ENCODE assay signal across 13 cellular contexts in the genomic region with DNA sequence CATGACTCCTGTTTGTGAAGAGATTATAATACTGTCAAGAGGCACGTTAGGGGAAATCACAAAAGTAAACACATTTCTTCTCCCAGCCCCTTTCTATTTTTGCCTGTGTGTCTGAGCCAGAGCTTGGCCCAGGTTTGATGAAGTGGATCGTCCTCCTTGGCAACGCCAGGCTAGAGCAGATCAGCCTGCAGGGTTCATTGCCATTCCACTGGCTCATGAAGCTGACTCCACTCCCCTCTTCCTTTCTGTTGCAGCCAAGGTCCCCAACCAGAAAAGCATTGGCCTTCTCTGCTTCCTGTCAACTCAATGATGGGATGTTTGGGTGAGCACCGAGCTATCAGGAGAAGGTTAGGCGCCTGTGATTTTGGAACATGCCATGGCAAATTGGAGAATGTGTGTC. TPM values are rescaled to one million over a fixed set of nuclear protein-coding genes. Genes with fewer than 3 reads are reported as not detected.
DNase-seq lines count a peak whose midpoint lies in the region; ATAC-seq and TF ChIP-seq lines count a peak whose summit lies in the region.
"Had no signal": no experiment of that assay in that cellular context is flagged by ENCODE, and none has a peak within 500 bp of the region (broad histone marks: within the 10 kb centered on the region; RNA-seq: fewer than 3 reads in every experiment).

No MANE protein-coding gene starts in this region.

- TF ChIP-seq CTCF in SK-N-SH (IDR thresholded peaks at IDR 0.05) (no peak), brain (conservative IDR thresholded peaks at IDR 0.05) (no peak), stomach (IDR thresholded peaks at IDR 0.05) (no peak)

- TF ChIP-seq RAD21 in SK-N-SH (IDR thresholded peaks at IDR 0.05; ENCODE audit: low read length) = no peak

- peaks cover 37% of the 10 kb centered on the region; the same call in 1 of the 2 replicates for H3K79me2 ChIP-seq in SK-N-SH (ENCODE audit: insufficient read depth)

- H3K36me3 Mint-ChIP-seq in brain = no peaks in the 10 kb centered on the region

- no peaks in the 10 kb centered on the region for H3K9me3 Mint-ChIP-seq in brain

- DNase-seq in SK-N-SH = no peak
- peak; percentile 51 for DNase-seq in left lobe of liver (ENCODE audit: low spot score)
- DNase-seq in stomach = no peak
- no peak for DNase-seq in UCSD-AML1 (lab: John Stamatoyannopoulos, UW; ENCODE audit: unreplicated experiment)
- no peak for DNase-seq in glomerular visceral epithelial cell (ENCODE audit: extremely low spot score)
- no peak for DNase-seq in activated effector memory CD4-positive, alpha-beta T cell treated with Interleukin-2 at 50 U/mL for 16 hours
- DNase-seq: activated CD4-positive, alpha-beta T cell treated with anti-CD3 and anti-CD28 coated beads, Interleukin-2, amount 50 U/mL, for 4 hours; head of caudate nucleus; NCI-H2081; ovary had no signal

- peak overlapping the region; percentile 94 for H3K4me2 ChIP-seq in SK-N-SH
- H3K4me2 ChIP-seq: A549 had no signal

- H3K27me3 ChIP-seq in SK-N-SH (ENCODE audit: insufficient read depth) (no peaks in the 10 kb centered on the region), stomach (no peaks in the 10 kb centered on the region)
- H3K27me3 ChIP-seq: ovary had no signal

- H3K4me3 Mint-ChIP-seq in brain = peak overlapping the region in 4 of 5 experiments; percentile 41 to 92 (median 72)

- peaks cover 6% of the 10 kb centered on the region for H3F3A ChIP-seq in SK-N-SH (replicated peaks; ENCODE audit: insufficient read depth)

- H3K9ac ChIP-seq in SK-N-SH = peak overlapping the region; percentile 46; the same call in 1 of the 2 replicates

- whole genome bisulfite sequencing in SK-N-SH (ENCODE audit: low lambda C conversion rate) = 88% methylated on average over 5 of the region's 5 CpGs
- WGBS in stomach, 5 donors = 63 to 73% (median 68%) methylated on average over 5 of the region's 5 CpGs

- H3K27ac Mint-ChIP-seq in brain = no peak overlapping the region

- no peaks in the 10 kb centered on the region for H3K9me3 ChIP-seq in SK-N-SH
- H3K9me3 ChIP-seq in stomach = no peaks in the 10 kb centered on the region
- H3K9me3 ChIP-seq: A549, ovary had no signal

- peaks cover 0 to 11% of the 10 kb centered on the region in 2 experiments; a peak in 1 of 4 replicates for H3K4me1 ChIP-seq in SK-N-SH (ENCODE audit: control insufficient read depth in 1 of 2, insufficient read depth in 2 of 2, low read depth in 1 of 2, low read length in 1 of 2)
- peaks cover 5 to 85% (median 24%) of the 10 kb centered on the region in 4 donors for H3K4me1 ChIP-seq in stomach

- ATAC-seq in SK-N-SH treated with all-trans-retinoic acid at 6 μM for 48 hours = no peak
- peak; percentile 5 for ATAC-seq in left lobe of liver
- ATAC-seq: A549 had no signal

- H3K36me3 ChIP-seq in SK-N-SH (replicated peaks in 1 of 2; ENCODE audit: control insufficient read depth in 1 of 2, insufficient read depth in 2 of 2, low read length in 1 of 2) (peaks cover 0 to 3% of the 10 kb centered on the region in 2 experiments), stomach (no peaks in the 10 kb centered on the region)
- H3K36me3 ChIP-seq: ovary had no signal

- TF ChIP-seq EP300 in SK-N-SH (IDR thresholded peaks at IDR 0.05; ENCODE audit: borderline replicate concordance in 1 of 2, low read depth in 1 of 2, low read length in 1 of 2) (no peak), stomach (IDR thresholded peaks at IDR 0.05) (no peak)

- POLR2A ChIA-PET in SK-N-SH (lab: Yijun Ruan, JAX) = interaction anchor here (0.9 kb wide), 1 partner anchor 25 kb away, joined by 4 read pairs; no protein-coding TSS in a partner anchor

- no peaks in the 10 kb centered on the region; the same call in 1 of the 2 replicates for H4K20me1 ChIP-seq in SK-N-SH (ENCODE audit: insufficient read depth)

- H3K4me1 Mint-ChIP-seq in brain = peaks cover 46% of the 10 kb centered on the region

- no peaks in the 10 kb centered on the region for H3K9me2 ChIP-seq in SK-N-SH

- CTCF ChIA-PET in SK-N-SH (lab: Yijun Ruan, JAX) = interaction anchor here (1.4 kb wide), 1 partner anchor 9 kb away, joined by 4 read pairs; no protein-coding TSS in a partner anchor

- intact Hi-C loops in stomach (cut with DNase I; ENCODE audit: low total_unique reads) = no loop called here

- peaks cover 47% of the 10 kb centered on the region for H3K27me3 Mint-ChIP-seq in brain

- H2AFZ ChIP-seq in SK-N-SH (ENCODE audit: low read depth) = no peak overlapping the region

- TF ChIP-seq POLR2A in stomach (IDR thresholded peaks at IDR 0.05) = no peak

- H3K27ac ChIP-seq in SK-N-SH (ENCODE audit: low read depth in 2 of 2, low read length in 1 of 2) (no peak overlapping the region), stomach (peak overlapping the region in 2 of 5 donors; percentile 73 to 90)
- H3K27ac ChIP-seq: A549, ovary had no signal

- H3K4me3 ChIP-seq in SK-N-SH (ENCODE audit: low read depth in 2 of 2, low read length in 1 of 2) (peak overlapping the region in 1 of 2 experiments; percentile 67; a peak in 2 of 4 replicates), stomach (peak overlapping the region; percentile 48 to 60 (median 55))
- H3K4me3 ChIP-seq: A549, ovary had no signal

TF ChIP-seq in SK-N-SH, 30 proteins besides CTCF, POLR2A, EP300 and RAD21 (continues in another document):
- TF ChIP-seq RXRA (IDR thresholded peaks at IDR 0.05; ENCODE audit: borderline replicate concordance, low read depth) (no peak), SMC3 (IDR thresholded peaks at IDR 0.05; ENCODE audit: low read depth, low read length) (no peak), FOSL2 (IDR thresholded peaks at IDR 0.05; ENCODE audit: borderline replicate concordance, low read depth) (no peak), SIN3A (IDR thresholded peaks at IDR 0.05; ENCODE audit: borderline replicate concordance, low read depth, low read length) (no peak), RCOR1 (IDR thresholded peaks at IDR 0.05; ENCODE audit: low read length) (no peak), MXI1 (IDR thresholded peaks at IDR 0.05; ENCODE audit: low read depth, low read length) (no peak), MEF2A (IDR thresholded peaks at IDR 0.05; ENCODE audit: borderline replicate concordance, low read depth) (no peak), TAF1 (IDR thresholded peaks at IDR 0.05; ENCODE audit: borderline replicate concordance, low read depth, low read length) (no peak), NRF1 (IDR thresholded peaks at IDR 0.05; ENCODE audit: low read depth, low read length) (no peak), ELF1 (IDR thresholded peaks at IDR 0.05) (no peak)
- TF ChIP-seq, protein P1, sequence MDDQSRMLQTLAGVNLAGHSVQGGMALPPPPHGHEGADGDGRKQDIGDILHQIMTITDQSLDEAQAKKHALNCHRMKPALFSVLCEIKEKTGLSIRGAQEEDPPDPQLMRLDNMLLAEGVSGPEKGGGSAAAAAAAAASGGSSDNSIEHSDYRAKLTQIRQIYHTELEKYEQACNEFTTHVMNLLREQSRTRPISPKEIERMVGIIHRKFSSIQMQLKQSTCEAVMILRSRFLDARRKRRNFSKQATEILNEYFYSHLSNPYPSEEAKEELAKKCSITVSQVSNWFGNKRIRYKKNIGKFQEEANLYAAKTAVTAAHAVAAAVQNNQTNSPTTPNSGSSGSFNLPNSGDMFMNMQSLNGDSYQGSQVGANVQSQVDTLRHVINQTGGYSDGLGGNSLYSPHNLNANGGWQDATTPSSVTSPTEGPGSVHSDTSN (IDR thresholded peaks at IDR 0.05) = no peak

TF ChIP-seq in SK-N-SH treated with all-trans-retinoic acid at 6 μM for 48 hours, 23 proteins besides CTCF, POLR2A, EP300 and RAD21:
- TF ChIP-seq BACH2 (CRISPR knock-in tag; IDR thresholded peaks at IDR 0.05; ENCODE audit: borderline replicate concordance) (no peak), ZFP3 (CRISPR knock-in tag; IDR thresholded peaks at IDR 0.05) (no peak), TCF4 (CRISPR knock-in tag; IDR thresholded peaks at IDR 0.05; ENCODE audit: borderline replicate concordance) (no peak), ZNF70 (CRISPR knock-in tag; IDR thresholded peaks at IDR 0.05) (no peak)
- TF ChIP-seq, protein P2, sequence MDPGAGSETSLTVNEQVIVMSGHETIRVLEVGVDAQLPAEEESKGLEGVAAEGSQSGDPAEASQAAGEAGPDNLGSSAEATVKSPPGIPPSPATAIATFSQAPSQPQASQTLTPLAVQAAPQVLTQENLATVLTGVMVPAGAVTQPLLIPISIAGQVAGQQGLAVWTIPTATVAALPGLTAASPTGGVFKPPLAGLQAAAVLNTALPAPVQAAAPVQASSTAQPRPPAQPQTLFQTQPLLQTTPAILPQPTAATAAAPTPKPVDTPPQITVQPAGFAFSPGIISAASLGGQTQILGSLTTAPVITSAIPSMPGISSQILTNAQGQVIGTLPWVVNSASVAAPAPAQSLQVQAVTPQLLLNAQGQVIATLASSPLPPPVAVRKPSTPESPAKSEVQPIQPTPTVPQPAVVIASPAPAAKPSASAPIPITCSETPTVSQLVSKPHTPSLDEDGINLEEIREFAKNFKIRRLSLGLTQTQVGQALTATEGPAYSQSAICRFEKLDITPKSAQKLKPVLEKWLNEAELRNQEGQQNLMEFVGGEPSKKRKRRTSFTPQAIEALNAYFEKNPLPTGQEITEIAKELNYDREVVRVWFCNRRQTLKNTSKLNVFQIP (CRISPR knock-in tag; IDR thresholded peaks at IDR 0.05; ENCODE audit: borderline replicate concordance, low read depth) = no peak
TF ChIP-seq in SK-N-SH treated with all-trans-retinoic acid at 6 μM for 48 hours: peak in this region for 0.

RNA-seq across cellular contexts. Expression of a gene that starts 3.3 kb away (rescaled TPM):
- 1.0 and 1.2 TPM in 2 replicates for polyA plus RNA-seq in SK-N-SH (2012; rRNA removed)
- polyA plus RNA-seq in SK-N-SH (2012; cell fraction: cytosol; rRNA removed) = 0.66 and 0.71 TPM in 2 replicates
- 1.2 and 1.4 TPM in 2 replicates for polyA plus RNA-seq in SK-N-SH (2012; cell fraction: nucleus; rRNA removed)
- polyA plus RNA-seq in brain (ENCODE audit: insufficient read depth, low read depth, low replicate concordance) = 0.53 TPM
- total RNA-seq in left lobe of liver = 1.6 TPM
- total RNA-seq in stomach = 10 to 100 TPM in 1 of 5 donors, 1 to 10 TPM in 3, not detected in 1; 4.2 to 20.4 (median 7.2) TPM
- 1 to 10 TPM in 2 of 3 donors, under 1 TPM in 1; 0.37 to 2.6 (median 1.7) TPM for polyA plus RNA-seq in stomach
